1 cellular context compared by ENCODE assay signal in the genomic region with DNA sequence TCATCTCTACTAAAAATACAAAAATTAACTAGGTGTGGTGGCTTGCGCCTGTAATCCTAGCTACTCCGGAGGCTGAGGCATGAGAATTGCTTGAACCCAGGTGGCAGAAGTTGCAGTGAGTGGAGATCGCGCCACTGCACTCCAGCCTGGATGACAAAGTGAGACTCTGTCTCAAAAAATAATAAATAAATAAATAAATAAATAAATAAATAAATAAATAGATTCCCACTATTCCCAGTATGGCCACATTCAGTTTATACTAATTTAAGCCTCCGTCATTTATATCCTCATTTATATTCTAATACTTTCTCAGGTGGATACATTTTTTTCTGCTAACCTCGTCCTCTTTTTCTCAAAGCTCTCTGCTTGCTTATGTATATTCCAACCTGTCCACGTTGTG. TPM values are rescaled to one million over a fixed set of nuclear protein-coding genes. Genes with fewer than 3 reads are reported as not detected.
"Had no signal": no experiment of that assay in that cellular context is flagged by ENCODE, and none has a peak within 500 bp of the region (broad histone marks: within the 10 kb centered on the region; RNA-seq: fewer than 3 reads in every experiment).

No MANE protein-coding gene starts in this region.

RNA-seq across cellular contexts. Expression of gene SEPTIN10, which starts 14.6 kb away (rescaled TPM):
- total RNA-seq: naive thymus-derived CD8-positive, alpha-beta T cell had no signal
